ENCODE assay signal across 16 cellular contexts in the genomic region with DNA sequence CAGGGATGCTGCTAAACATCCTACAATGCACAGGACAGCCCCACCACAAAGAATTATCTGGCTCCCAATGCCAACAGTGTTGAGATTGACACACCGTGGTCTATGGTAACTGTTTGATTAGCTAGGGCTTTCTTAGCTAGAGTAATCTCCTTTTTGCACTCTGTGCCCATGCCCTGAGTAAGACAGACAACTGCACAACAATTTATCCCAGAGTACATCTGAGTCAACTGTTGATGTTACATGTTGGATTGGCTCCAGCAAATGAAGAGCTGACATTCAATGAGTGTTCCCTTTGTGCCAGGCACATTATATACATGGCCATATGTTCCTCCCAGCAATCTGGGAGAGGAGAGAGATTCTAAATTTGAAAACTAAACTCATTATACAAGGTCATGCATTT. TPM values are rescaled to one million over a fixed set of nuclear protein-coding genes. Genes with fewer than 3 reads are reported as not detected.
DNase-seq lines count a peak whose midpoint lies in the region; ATAC-seq and TF ChIP-seq lines count a peak whose summit lies in the region.
"Had no signal": no experiment of that assay in that cellular context is flagged by ENCODE, and none has a peak within 500 bp of the region (broad histone marks: within the 10 kb centered on the region; RNA-seq: fewer than 3 reads in every experiment).

No MANE protein-coding gene starts in this region.

- BruUV-seq in PC-3 (replicated peaks; lab: Mats Ljungman, UMichigan), result no TSS peak

- ATAC-seq in PC-3, result no peak
- no peak for ATAC-seq in HG02642 (IDR thresholded peaks at IDR 0.05; ENCODE audit: poor library complexity, unreplicated experiment)
- no peak for ATAC-seq in GM19023 (IDR thresholded peaks at IDR 0.05; ENCODE audit: unreplicated experiment)
- no peak for ATAC-seq in HG03025 (IDR thresholded peaks at IDR 0.05; ENCODE audit: low FRiP score, unreplicated experiment)
- ATAC-seq: body of pancreas had no signal

- H3K9ac ChIP-seq in PC-3 (ENCODE audit: low read length), result no peak overlapping the region

- H3K79me2 ChIP-seq in ACC112 (ENCODE audit: control insufficient read depth, insufficient read depth, low read length, unreplicated experiment) (no peaks in the 10 kb centered on the region), PC-3 (ENCODE audit: low read length) (no peaks in the 10 kb centered on the region)

- H3K9me3 ChIP-seq in PC-3 (ENCODE audit: low read length), result no peaks in the 10 kb centered on the region
- H3K9me3 ChIP-seq: BE2C, body of pancreas, MG63, stomach had no signal

- CTCF ChIA-PET in PC-3 (lab: Charles Lee), result no interaction called here

- intact Hi-C loops in PC-3 (cut with micrococcal nuclease), result loop anchor here (10.0 kb wide), 1 partner anchor 1603 kb away; no protein-coding TSS in a partner anchor

- no peaks in the 10 kb centered on the region for H3K9me2 ChIP-seq in PC-3 (replicated peaks; ENCODE audit: low read length)

- no peak overlapping the region for H3K4me2 ChIP-seq in PC-3 (ENCODE audit: low read length)

- no peak for TF ChIP-seq CTCF in PC-3 (conservative IDR thresholded peaks at IDR 0.05; ENCODE audit: low read depth, low read length)
- TF ChIP-seq CTCF in coronary artery (IDR thresholded peaks at IDR 0.05), result no peak

- no peaks in the 10 kb centered on the region for H3F3A ChIP-seq in PC-3 (ENCODE audit: low read length, unreplicated experiment)

- H2AFZ ChIP-seq in ACC112 (ENCODE audit: low read length, unreplicated experiment) (no peak overlapping the region), PC-3 (ENCODE audit: low read length) (no peak overlapping the region; the same call in 1 of the 2 replicates)

- peak; percentile 70 for DNase-seq in ELR (ENCODE audit: low read depth)
- DNase-seq in PC-3, result peak; percentile 62
- peak; percentile 40 for DNase-seq in fibroblast of gingiva (ENCODE audit: low read depth)
- DNase-seq in coronary artery (ENCODE audit: low spot score), result no peak
- DNase-seq: BE2C, body of pancreas, MG63, NCI-H510A treated with DMSO at 0.1 percent for 48 hours, retina, SIG-M5, stomach had no signal

- H3K4me3 ChIP-seq in ACC112 (ENCODE audit: low read depth, low read length) (no peak overlapping the region), PC-3 (ENCODE audit: low read length) (no peak overlapping the region), coronary artery (no peak overlapping the region)
- H3K4me3 ChIP-seq: body of pancreas, MG63, stomach had no signal

- H3K27me3 ChIP-seq in ACC112 (ENCODE audit: insufficient read depth, low read length) (no peaks in the 10 kb centered on the region), PC-3 (ENCODE audit: low read length) (no peaks in the 10 kb centered on the region)
- H3K27me3 ChIP-seq: BE2C, body of pancreas, MG63, stomach had no signal

- H3K4me1 ChIP-seq in ACC112 (ENCODE audit: control insufficient read depth, insufficient read depth, low read length, unreplicated experiment) (peaks cover 23% of the 10 kb centered on the region), PC-3 (ENCODE audit: insufficient read depth, low read length) (0 out of 2 replicates have a peak, but pooled peaks cover 7% of the 10 kb centered on the region)
- H3K4me1 ChIP-seq: BE2C, body of pancreas, stomach had no signal

- no peaks in the 10 kb centered on the region for H4K20me1 ChIP-seq in PC-3 (ENCODE audit: low read length)

- H3K27ac ChIP-seq in ACC112 (ENCODE audit: low read depth, low read length), result peak overlapping the region; percentile 45
- H3K27ac ChIP-seq in PC-3 (ENCODE audit: low read length), result no peak overlapping the region
- no peak overlapping the region for H3K27ac ChIP-seq in coronary artery
- H3K27ac ChIP-seq: body of pancreas, stomach, VCaP had no signal

- no peaks in the 10 kb centered on the region for H3K36me3 ChIP-seq in ACC112 (ENCODE audit: insufficient read depth, low read length)
- no peaks in the 10 kb centered on the region for H3K36me3 ChIP-seq in PC-3 (ENCODE audit: low read depth, low read length)
- H3K36me3 ChIP-seq: BE2C, MG63, stomach had no signal

- POLR2A ChIA-PET in PC-3 (lab: Charles Lee; ENCODE audit: unreplicated experiment), result no interaction called here

RNA-seq across cellular contexts. Expression of a gene that starts 3.8 kb away (rescaled TPM):
- not detected in 2 replicates for total RNA-seq in PC-3 (2014; rRNA removed)
- total RNA-seq: body of pancreas had no signal
